20 cellular contexts compared by ENCODE assay signal in genomic region chr20:37890643-37891042, GRCh38.
"Had no signal": no experiment of that assay in that cellular context is flagged by ENCODE, and none has a peak within 500 bp of the region (broad histone marks: within the 10 kb centered on the region; RNA-seq: fewer than 3 reads in every experiment).

No MANE protein-coding gene starts in this region.

- H3K36me3 ChIP-seq: gastroesophageal sphincter, heart left ventricle, left lung, neutrophil had no signal

- DNase-seq: activated CD8-positive, alpha-beta memory T cell treated with anti-CD3 and anti-CD28 coated beads for 24 hours; activated CD8-positive, alpha-beta memory T cell treated with anti-CD3 and anti-CD28 coated beads, Interleukin-2, amount 50 U/mL, for 48 hours; activated effector memory CD4-positive, alpha-beta T cell treated with Interleukin-2 at 50 U/mL for 16 hours; activated naive CD4-positive, alpha-beta T cell treated with anti-CD3 and anti-CD28 coated beads, Interleukin-2, amount 10 ng/mL, durations not matched to agents 7 days and 5 days; activated T-cell treated with anti-CD3 and anti-CD28 coated beads, Interleukin-2, amount 50 U/mL, for 48 hours; aorta; effector CD4-positive, alpha-beta T cell; heart left ventricle; left lung; stimulated activated CD4-positive, alpha-beta T cell treated with anti-CD3 and anti-CD28 coated beads, Interleukin-4, amount 100 ng/mL, for 1 hour; stimulated activated naive CD8-positive, alpha-beta T cell treated with anti-CD3 and anti-CD28 coated beads, Interleukin-15, amount 100 ng/mL, for 72 hours; trophoblast cell had no signal

- H3K27me3 ChIP-seq: gastroesophageal sphincter, neutrophil had no signal

- H3K27ac ChIP-seq: gastroesophageal sphincter, heart left ventricle, left lung, neutrophil, parathyroid adenoma had no signal

- H3K4me3 ChIP-seq: gastroesophageal sphincter, heart left ventricle, left lung, smooth muscle cell had no signal

- ATAC-seq: activated CD4-positive, CD25-positive, alpha-beta regulatory T cell treated with anti-CD3 and anti-CD28 coated beads, Interleukin-2, amount 50 U/mL, for 24 hours; esophagus mucosa; gastroesophageal sphincter; heart left ventricle; left lung; natural killer cell treated with Interleukin-12 subunit alpha and Interleukin-12 subunit beta and Interleukin-15 and Interleukin-18, amount 100 ng/mL, for 72 hours; sciatic nerve; stimulated activated naive CD8-positive, alpha-beta T cell treated with anti-CD3 and anti-CD28 coated beads, Interleukin-15, amount 100 ng/mL, for 72 hours had no signal
